1 cellular context compared by ENCODE assay signal in genomic region chr1:118963138-118963455, GRCh38.
TF ChIP-seq lines count a peak whose summit lies in the region.

No MANE protein-coding gene starts in this region.

TF ChIP-seq in HepG2, 621 proteins besides CTCF, POLR2A, EP300 and RAD21:
- TF ChIP-seq CHD4 (IDR thresholded peaks at IDR 0.05; ENCODE audit: borderline replicate concordance, low read length) = 0 out of 2 replicates have a peak, but pooled peaks have one; percentile 48
- no peak for TF ChIP-seq SAFB2 (CRISPR knock-in tag; IDR thresholded peaks at IDR 0.05; ENCODE audit: borderline replicate concordance, low read depth)
- no peak for TF ChIP-seq SYNCRIP (IDR thresholded peaks at IDR 0.05; ENCODE audit: insufficient read depth, low read depth, low read length)
- TF ChIP-seq, protein P1, sequence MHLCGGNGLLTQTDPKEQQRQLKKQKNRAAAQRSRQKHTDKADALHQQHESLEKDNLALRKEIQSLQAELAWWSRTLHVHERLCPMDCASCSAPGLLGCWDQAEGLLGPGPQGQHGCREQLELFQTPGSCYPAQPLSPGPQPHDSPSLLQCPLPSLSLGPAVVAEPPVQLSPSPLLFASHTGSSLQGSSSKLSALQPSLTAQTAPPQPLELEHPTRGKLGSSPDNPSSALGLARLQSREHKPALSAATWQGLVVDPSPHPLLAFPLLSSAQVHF (CRISPR knock-in tag; IDR thresholded peaks at IDR 0.05) = no peak
- no peak for TF ChIP-seq PLRG1 (conservative IDR thresholded peaks at IDR 0.05)
TF ChIP-seq in HepG2: peak in this region for 1.
